In genomic region chr15:79430901-79431635, GRCh38 we compare ENCODE assay signal across 10 cellular contexts. TPM values are rescaled to one million over a fixed set of nuclear protein-coding genes. Genes with fewer than 3 reads are reported as not detected.
A peak's percentile ranks its signal among the peaks of the same experiment; 100 is the strongest.
DNase-seq lines count a peak whose midpoint lies in the region; TF ChIP-seq lines count a peak whose summit lies in the region.
"Had no signal": no experiment of that assay in that cellular context is flagged by ENCODE, and none has a peak within 500 bp of the region (broad histone marks: within the 10 kb centered on the region; RNA-seq: fewer than 3 reads in every experiment).

No MANE protein-coding gene starts in this region.

- H3K27ac ChIP-seq in adrenal gland (peak overlapping the region in 3 of 5 donors; percentile 68 to 78 (median 70)), iPS DF 6.9 (ENCODE audit: low read length) (no peak overlapping the region), skeletal muscle tissue (ENCODE audit: low read depth, low read length) (no peak overlapping the region)
- H3K27ac ChIP-seq: 22Rv1 had no signal

- no peaks in the 10 kb centered on the region for H3K36me3 ChIP-seq in adrenal gland (replicated peaks in 1 of 2)
- H3K36me3 ChIP-seq in iPS DF 6.9 (ENCODE audit: control insufficient read depth, insufficient read depth, low read length), result no peaks in the 10 kb centered on the region
- H3K36me3 ChIP-seq in skeletal muscle tissue (ENCODE audit: control insufficient read depth in 3 of 3, insufficient read depth in 3 of 3, low read length in 3 of 3), result no peaks in the 10 kb centered on the region

- DNase-seq in DMS53 (lab: John Stamatoyannopoulos, UW), result peak; percentile 3
- no peak for DNase-seq in DMS53 treated with DMSO at 0.1 percent for 48 hours (lab: John Stamatoyannopoulos, UW; ENCODE audit: unreplicated experiment)
- peak in 2 of 7 donors; percentile 25 to 33 for DNase-seq in adrenal gland
- DNase-seq in iPS DF 6.9 (ENCODE audit: low read depth, low spot score), result no peak
- no peak for DNase-seq in HPDE6-E6E7 (ENCODE audit: extremely low spot score)
- no peak for DNase-seq in dedifferentiated amniotic fluid mesenchymal stem cell (ENCODE audit: extremely low spot score)
- no peak for DNase-seq in stimulated activated CD4-positive, alpha-beta T cell treated with anti-CD3 and anti-CD28 coated beads, Interleukin-4, amount 100 ng/mL, for 1 hour
- DNase-seq: MM.1S had no signal

- intact Hi-C loops in adrenal gland (cut with DNase I), result no loop called here

- 11 to 25% (median 17%) methylated on average over 9 to 14 of the region's 14 CpGs for WGBS in adrenal gland, 4 donors
- whole genome bisulfite sequencing in iPS DF 6.9 (ENCODE audit: insufficient coverage, insufficient read length), result no CpG with 5 or more reads among the region's 14 CpGs

- H3K9me3 ChIP-seq in adrenal gland (replicated peaks in 1 of 3) (no peaks in the 10 kb centered on the region), iPS DF 6.9 (ENCODE audit: control insufficient read depth, insufficient read depth, low read length) (no peaks in the 10 kb centered on the region), skeletal muscle tissue (ENCODE audit: control insufficient read depth in 3 of 3, low read length in 3 of 3) (no peaks in the 10 kb centered on the region)

- no peaks in the 10 kb centered on the region for H3K4me1 ChIP-seq in adrenal gland (replicated peaks in 1 of 2)
- no peaks in the 10 kb centered on the region for H3K4me1 ChIP-seq in iPS DF 6.9 (ENCODE audit: control insufficient read depth, insufficient read depth, low read length)
- H3K4me1 ChIP-seq in skeletal muscle tissue (ENCODE audit: control insufficient read depth in 3 of 3, insufficient read depth in 3 of 3, low read length in 3 of 3), result peaks cover 0 to 17% (median 11%) of the 10 kb centered on the region in 3 donors

- TF ChIP-seq CTCF in adrenal gland (IDR thresholded peaks at IDR 0.05), result no peak

- H3K4me3 ChIP-seq in adrenal gland (peak overlapping the region in 2 of 4 donors; percentile 27 to 60), iPS DF 6.9 (ENCODE audit: low read length) (peak overlapping the region; percentile 49; the same call in 1 of the 2 replicates), skeletal muscle tissue (ENCODE audit: low read length in 3 of 3) (peak overlapping the region; percentile 58 to 71 (median 60))

- H3K9ac ChIP-seq in skeletal muscle tissue (ENCODE audit: low read depth in 1 of 3, low read length in 3 of 3), result peak overlapping the region; percentile 14 to 64 (median 33)

- H3K27me3 ChIP-seq in adrenal gland (peaks cover 17% of the 10 kb centered on the region), iPS DF 6.9 (ENCODE audit: control insufficient read depth, insufficient read depth, low read length) (peaks cover 32% of the 10 kb centered on the region; the same call in 1 of the 2 replicates), skeletal muscle tissue (ENCODE audit: control insufficient read depth in 3 of 3, insufficient read depth in 3 of 3, low read length in 3 of 3) (peaks cover 51 to 68% (median 56%) of the 10 kb centered on the region in 3 donors)

- no peak for TF ChIP-seq POLR2A in adrenal gland (IDR thresholded peaks at IDR 0.05)

RNA-seq across cellular contexts. Expression of gene MINAR1, which starts 1.1 kb away (rescaled TPM):
- 10 to 100 TPM in 7 of 8 donors, 1 to 10 TPM in 1; 5.0 to 43.8 (median 27.0) TPM for total RNA-seq in adrenal gland
- polyA plus RNA-seq in adrenal gland, result 10 to 100 TPM in 1 of 3 donors, 1 to 10 TPM in 2; 2.3 to 13.2 (median 6.1) TPM
- total RNA-seq in skeletal muscle tissue, result 1.6 TPM

Comparison
In these comparisons a context has a peak if more than half of its experiments do, and no peak if none do; other contexts are left out.
1. H3K27ac ChIP-seq: peak in adrenal gland (3 of 5); none in iPS DF 6.9 (single experiment) and skeletal muscle tissue (single experiment).